ENCODE assay signal across 36 cellular contexts in genomic region chr2:106894545-106894944, GRCh38. TPM values are rescaled to one million over a fixed set of nuclear protein-coding genes. Genes with fewer than 3 reads are reported as not detected.
"Had no signal": no experiment of that assay in that cellular context is flagged by ENCODE, and none has a peak within 500 bp of the region (broad histone marks: within the 10 kb centered on the region; RNA-seq: fewer than 3 reads in every experiment).

No MANE protein-coding gene starts in this region.

- H3K36me3 ChIP-seq: adrenal gland, ascending aorta, brain microvascular endothelial cell, breast epithelium, cardiac muscle cell had no signal

- H3K9me3 ChIP-seq: adrenal gland, ascending aorta, body of pancreas, breast epithelium had no signal

- FAIRE-seq: astrocyte, bronchial epithelial cell had no signal

- H3K27ac ChIP-seq: adrenal gland, ascending aorta, body of pancreas, brain microvascular endothelial cell, breast epithelium, cardiac muscle cell had no signal

- H3K4me1 ChIP-seq: adrenal gland, ascending aorta, body of pancreas, breast epithelium had no signal

- H3K27me3 ChIP-seq: adrenal gland, ascending aorta, body of pancreas, brain microvascular endothelial cell, breast epithelium had no signal

- H3K4me3 ChIP-seq: adrenal gland, ascending aorta, body of pancreas, breast epithelium, cardiac muscle cell had no signal

- DNase-seq: activated effector memory CD4-positive, alpha-beta T cell treated with anti-CD3 and anti-CD28 coated beads, Interleukin-2, amount 50 U/mL, for 16 hours; activated effector memory CD4-positive, alpha-beta T cell treated with Interleukin-2 at 50 U/mL for 16 hours; activated gamma-delta T cell; activated gamma-delta T cell treated with Interleukin-2 at 50 U/mL for 16 hours; activated naive CD4-positive, alpha-beta T cell; activated naive CD4-positive, alpha-beta T cell treated with anti-CD3 and anti-CD28 coated beads for 36 hours; activated naive CD4-positive, alpha-beta T cell treated with anti-CD3 and anti-CD28 coated beads, Interleukin-2, amount 10 ng/mL, durations not matched to agents 7 days and 5 days; activated naive CD4-positive, alpha-beta T cell treated with anti-CD3 and anti-CD28 coated beads, Interleukin-2, amount 50 U/mL, for 16 hours; activated naive CD4-positive, alpha-beta T cell treated with Interleukin-2 at 50 U/mL for 16 hours; activated naive CD8-positive, alpha-beta T cell treated with anti-CD3 and anti-CD28 coated beads for 36 hours; activated naive CD8-positive, alpha-beta T cell treated with anti-CD3 and anti-CD28 coated beads, Interleukin-2, amount 10 ng/mL, durations not matched to agents 7 days and 5 days; activated naive CD8-positive, alpha-beta T cell treated with anti-CD3 and anti-CD28 coated beads, Interleukin-2, amount 50 U/mL, for 24 hours; activated T-cell treated with anti-CD3 and anti-CD28 coated beads, Interleukin-2, amount 50 U/mL, for 1 hour; activated T-cell treated with anti-CD3 and anti-CD28 coated beads, Interleukin-2, amount 50 U/mL, for 24 hours; activated T-cell treated with anti-CD3 and anti-CD28 coated beads, Interleukin-2, amount 50 U/mL, for 4 hours; activated T-cell treated with anti-CD3 and anti-CD28 coated beads, Interleukin-2, amount 50 U/mL, for 48 hours; activated T-cell treated with anti-CD3 and anti-CD28 coated beads, Interleukin-2, amount 50 U/mL, for 72 hours; adrenal gland; amniotic stem cell; amygdala; anterior cingulate cortex; aorta; body of pancreas; brain microvascular endothelial cell; caudate nucleus; central memory CD4-positive, alpha-beta T cell; cerebellar nuclear complex had no signal

- ATAC-seq: activated naive CD4-positive, alpha-beta T cell treated with anti-CD3 and anti-CD28 coated beads, Interleukin-2, amount 50 U/mL, for 72 hours; activated naive CD8-positive, alpha-beta T cell treated with anti-CD3 and anti-CD28 coated beads, Interleukin-2, amount 50 U/mL, for 24 hours; activated T-cell treated with anti-CD3 and anti-CD28 coated beads, Interleukin-2, amount 50 U/mL, for 4 hours; activated T-cell treated with anti-CD3 and anti-CD28 coated beads, Interleukin-2, amount 50 U/mL, for 72 hours; activated T-helper 17 cell treated with anti-CD3 and anti-CD28 coated beads, Interleukin-2, amount 50 U/mL, for 72 hours; body of pancreas had no signal

RNA-seq across cellular contexts. Expression of gene ST6GAL2, which starts 8.6 kb away (rescaled TPM):
- total RNA-seq: activated naive CD4-positive, alpha-beta T cell treated with anti-CD3 and anti-CD28 coated beads for 36 hours; activated naive CD4-positive, alpha-beta T cell treated with anti-CD3 and anti-CD28 coated beads, Interleukin-2, amount 50 U/mL, for 72 hours; activated naive CD8-positive, alpha-beta T cell treated with anti-CD3 and anti-CD28 coated beads for 36 hours; activated naive CD8-positive, alpha-beta T cell treated with anti-CD3 and anti-CD28 coated beads, Interleukin-2, amount 10 ng/mL, durations not matched to agents 7 days and 5 days; activated T-cell treated with anti-CD3 and anti-CD28 coated beads, Interleukin-2, amount 50 U/mL, for 4 hours; activated T-cell treated with anti-CD3 and anti-CD28 coated beads, Interleukin-2, amount 50 U/mL, for 72 hours; activated T-helper 1 cell treated with anti-CD3 and anti-CD28 coated beads, Interleukin-12 subunit alpha, Interleukin-12 subunit beta, Interleukin-2, Interleukin-4 antibody, amounts not matched to agents 30 ng/mL and 10 ng/mL and 1 ng/mL, durations not matched to agents 14 hours and 24 hours and 36 hours; activated T-helper 17 cell treated with anti-CD3 and anti-CD28 coated beads, Interleukin-2, amount 50 U/mL, for 72 hours; activated T-helper 2 cell treated with anti-CD3 and anti-CD28 coated beads, Interferon-gamma antibody, Interleukin-2, Interleukin-4, amounts not matched to agents 10 μg/mL and 5 μg/mL and 100 μg/mL, durations not matched to agents 14 hours and 24 hours and 36 hours; bronchial epithelial cell had no signal
